Comparison of ENCODE assay signal across 3 cellular contexts in the genomic region with DNA sequence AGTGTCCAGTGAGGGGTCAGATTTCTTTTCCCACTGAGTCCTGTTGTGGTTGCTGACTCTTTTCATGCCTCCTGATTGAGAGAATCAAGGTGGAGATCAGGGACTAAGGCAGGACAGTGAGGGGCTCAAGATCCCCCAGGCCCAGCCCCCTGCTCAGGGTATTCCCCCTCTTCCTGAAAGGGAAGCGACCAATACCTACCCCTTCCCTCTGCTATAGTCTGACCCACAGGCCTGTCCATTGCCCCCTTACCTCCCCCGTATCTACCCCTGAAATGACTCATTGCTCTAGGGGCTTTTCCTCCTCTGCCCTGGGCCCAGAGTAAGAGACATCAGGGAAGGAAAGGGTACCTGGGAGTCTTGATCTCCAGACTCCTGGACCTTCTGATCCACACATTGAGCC.
"Had no signal": no experiment of that assay in that cellular context is flagged by ENCODE, and none has a peak within 500 bp of the region (broad histone marks: within the 10 kb centered on the region; RNA-seq: fewer than 3 reads in every experiment).

No MANE protein-coding gene starts in this region.

- DNase-seq: GDM1, GF-D8 had no signal

- H3K4me3 ChIP-seq: GM12878 had no signal

- ATAC-seq: GM12878 had no signal
